In genomic region chr11:95337972-95338429, GRCh38 we compare ENCODE assay signal across 1 cellular context.
TF ChIP-seq lines count a peak whose summit lies in the region.

No MANE protein-coding gene starts in this region.

TF ChIP-seq in K562, 482 proteins besides CTCF, POLR2A, EP300 and RAD21 (continued from another document):
- no peak for TF ChIP-seq E4F1 (CRISPR knock-in tag; IDR thresholded peaks at IDR 0.05; ENCODE audit: borderline replicate concordance)
- TF ChIP-seq ZNF41 (CRISPR knock-in tag; conservative IDR thresholded peaks at IDR 0.05), result no peak
- no peak for TF ChIP-seq ASH1L (IDR thresholded peaks at IDR 0.05; ENCODE audit: borderline replicate concordance, low read depth, partially characterized antibody)
